Comparison of ENCODE assay signal across 22 cellular contexts in the genomic region with DNA sequence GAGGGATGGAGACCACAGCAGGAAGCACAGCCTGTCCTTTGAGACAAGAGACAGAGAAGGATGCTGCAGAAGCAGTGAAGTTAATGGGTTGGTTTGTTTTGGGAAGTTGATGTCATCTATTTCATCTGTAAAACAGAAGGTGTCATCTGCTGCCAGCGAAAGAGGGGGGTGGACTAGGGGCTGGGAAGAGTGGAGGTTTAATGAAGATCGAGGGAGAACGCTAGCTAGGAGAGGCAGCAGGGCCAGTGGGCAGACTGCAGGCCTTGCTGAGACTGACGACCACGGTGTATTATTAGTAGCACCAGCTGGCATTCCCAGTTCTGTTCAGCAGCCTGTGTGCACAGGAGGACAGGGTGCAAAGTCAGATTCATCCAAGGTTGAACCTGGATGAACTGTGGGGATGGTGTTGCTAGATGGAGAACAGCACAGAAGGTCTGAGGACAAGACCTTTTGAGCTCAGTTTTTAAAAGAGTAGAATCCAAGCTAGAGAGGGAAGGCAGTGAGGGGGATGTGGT.
"Had no signal": no experiment of that assay in that cellular context is flagged by ENCODE, and none has a peak within 500 bp of the region (broad histone marks: within the 10 kb centered on the region; RNA-seq: fewer than 3 reads in every experiment).

No MANE protein-coding gene starts in this region.

- H3K27me3 ChIP-seq: sigmoid colon had no signal

- H3K4me1 ChIP-seq: esophagus muscularis mucosa, lower lobe of right lung, sigmoid colon had no signal

- H3K36me3 Mint-ChIP-seq: activated naive CD4-positive, alpha-beta T cell treated with anti-CD3 and anti-CD28 coated beads, Interleukin-2, amount 50 U/mL, for 72 hours; type B pancreatic cell; WTC11 had no signal

- H3K9me3 Mint-ChIP-seq: activated naive CD4-positive, alpha-beta T cell treated with anti-CD3 and anti-CD28 coated beads, Interleukin-2, amount 50 U/mL, for 72 hours; brain; neural crest cell; type B pancreatic cell; WTC11 had no signal

- H3K27ac ChIP-seq: coronary artery, esophagus muscularis mucosa, lower lobe of right lung, sigmoid colon, thoracic aorta had no signal

- H3K27me3 Mint-ChIP-seq: brain had no signal

- DNase-seq: activated gamma-delta T cell treated with Interleukin-2 at 50 U/mL for 16 hours; activated T-cell treated with anti-CD3 and anti-CD28 coated beads, Interleukin-2, amount 50 U/mL, for 1 hour; aorta; left colon; lower lobe of right lung; mesendoderm; mucosa of descending colon; occipital lobe; stimulated activated CD4-positive, alpha-beta T cell treated with anti-CD3 and anti-CD28 coated beads, Interleukin-4, amount 100 ng/mL, for 1 hour; stimulated activated naive CD4-positive, alpha-beta T cell treated with Interleukin-2 at 50 U/mL for 16 hours; T-helper 1 cell had no signal

- H3K9me3 ChIP-seq: esophagus muscularis mucosa, lower lobe of right lung, mucosa of descending colon, sigmoid colon, thoracic aorta had no signal

- H3K27ac Mint-ChIP-seq: activated naive CD4-positive, alpha-beta T cell treated with anti-CD3 and anti-CD28 coated beads, Interleukin-2, amount 50 U/mL, for 72 hours; brain; type B pancreatic cell; WTC11 had no signal

- H3K36me3 ChIP-seq: esophagus muscularis mucosa, lower lobe of right lung, sigmoid colon, thoracic aorta had no signal

- FAIRE-seq: frontal cortex, TTC549 had no signal

- H3K4me1 Mint-ChIP-seq: brain, neural crest cell had no signal

- H3K4me3 Mint-ChIP-seq: brain, neural crest cell, type B pancreatic cell, WTC11 had no signal

- ATAC-seq: activated naive CD4-positive, alpha-beta T cell treated with anti-CD3 and anti-CD28 coated beads, Interleukin-2, amount 50 U/mL, for 72 hours; left colon; lower lobe of right lung; mucosa of descending colon; WTC11 had no signal

- H3K4me3 ChIP-seq: coronary artery, esophagus muscularis mucosa, lower lobe of right lung, mucosa of descending colon, sigmoid colon, thoracic aorta had no signal
